In genomic region chr5:158152151-158152550, GRCh38 we compare ENCODE assay signal across 28 cellular contexts.
"Had no signal": no experiment of that assay in that cellular context is flagged by ENCODE, and none has a peak within 500 bp of the region (broad histone marks: within the 10 kb centered on the region; RNA-seq: fewer than 3 reads in every experiment).

No MANE protein-coding gene starts in this region.

- DNase-seq: activated CD4-positive, alpha-beta memory T cell treated with anti-CD3 and anti-CD28 coated beads for 36 hours; activated CD4-positive, alpha-beta T cell treated with anti-CD3 and anti-CD28 coated beads for 36 hours; activated CD4-positive, alpha-beta T cell treated with anti-CD3 and anti-CD28 coated beads, Interleukin-2, amount 10 ng/mL, durations not matched to agents 24 days and 14 days; activated CD4-positive, CD25-positive, alpha-beta regulatory T cell; activated CD4-positive, CD25-positive, alpha-beta regulatory T cell treated with anti-CD3 and anti-CD28 coated beads, Interleukin-2, amount 50 U/mL, for 72 hours; activated CD8-positive, alpha-beta memory T cell treated with anti-CD3 and anti-CD28 coated beads, Interleukin-2, amount 10 ng/mL, durations not matched to agents 7 days and 5 days; activated CD8-positive, alpha-beta memory T cell treated with anti-CD3 and anti-CD28 coated beads, Interleukin-2, amount 50 U/mL, for 4 hours; activated CD8-positive, alpha-beta T cell treated with anti-CD3 and anti-CD28 coated beads, Interleukin-2, amount 10 ng/mL, durations not matched to agents 7 days and 5 days; activated effector memory CD4-positive, alpha-beta T cell treated with anti-CD3 and anti-CD28 coated beads, Interleukin-2, amount 50 U/mL, for 16 hours; activated naive CD4-positive, alpha-beta T cell treated with anti-CD3 and anti-CD28 coated beads for 36 hours; activated naive CD8-positive, alpha-beta T cell treated with anti-CD3 and anti-CD28 coated beads for 36 hours; activated naive CD8-positive, alpha-beta T cell treated with anti-CD3 and anti-CD28 coated beads, Interleukin-2, amount 50 U/mL, for 24 hours; activated T-cell treated with anti-CD3 and anti-CD28 coated beads, Interleukin-2, amount 50 U/mL, for 1 hour; activated T-cell treated with anti-CD3 and anti-CD28 coated beads, Interleukin-2, amount 50 U/mL, for 48 hours; adrenal gland; amygdala; aorta; body of pancreas; caudate nucleus; cortex of kidney; dermis blood vessel endothelial cell; effector CD4-positive, alpha-beta T cell; effector memory CD8-positive, alpha-beta T cell; erythroblast; foreskin melanocyte; heart right ventricle; T-helper 17 cell had no signal

- ATAC-seq: activated CD4-positive, alpha-beta T cell treated with anti-CD3 and anti-CD28 coated beads for 36 hours; activated CD8-positive, alpha-beta memory T cell treated with anti-CD3 and anti-CD28 coated beads, Interleukin-2, amount 10 ng/mL, durations not matched to agents 7 days and 5 days; activated CD8-positive, alpha-beta T cell treated with anti-CD3 and anti-CD28 coated beads, Interleukin-2, amount 10 ng/mL, durations not matched to agents 7 days and 5 days; activated naive CD8-positive, alpha-beta T cell treated with anti-CD3 and anti-CD28 coated beads, Interleukin-2, amount 50 U/mL, for 24 hours; body of pancreas; effector memory CD8-positive, alpha-beta T cell; gastroesophageal sphincter; heart right ventricle; T-helper 17 cell had no signal
